ENCODE assay signal across 12 cellular contexts in the genomic region with DNA sequence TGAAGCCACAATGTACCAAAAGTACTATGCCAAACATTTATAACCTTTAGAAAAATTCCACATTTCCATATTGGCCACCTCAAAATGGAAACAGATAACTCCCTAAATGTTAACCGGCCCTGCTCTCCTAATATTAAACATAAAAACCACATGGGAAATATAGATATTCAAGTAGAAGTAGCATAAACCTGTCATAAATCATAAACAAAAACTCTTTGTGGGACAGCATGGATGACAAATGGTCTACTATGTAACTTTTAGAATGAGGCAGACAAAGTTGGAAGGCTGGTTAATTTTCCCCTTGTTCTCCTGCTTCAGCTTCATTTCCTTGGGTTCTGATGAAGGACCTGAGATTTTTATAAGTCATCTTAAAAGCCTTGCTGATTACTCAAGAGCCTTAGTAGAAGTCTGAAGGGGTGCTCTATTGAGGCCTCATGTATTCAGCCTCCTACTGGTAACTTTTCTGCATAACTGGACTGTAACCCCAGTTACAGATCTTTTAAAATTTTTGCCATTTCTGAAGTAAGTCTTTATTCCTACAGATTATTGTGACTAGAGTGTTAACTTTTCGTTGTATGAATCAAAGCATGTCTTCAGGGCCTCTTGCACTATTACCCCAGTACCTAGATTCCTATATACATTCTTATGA.
DNase-seq lines count a peak whose midpoint lies in the region; ATAC-seq, FAIRE-seq and TF ChIP-seq lines count a peak whose summit lies in the region.
"Had no signal": no experiment of that assay in that cellular context is flagged by ENCODE, and none has a peak within 500 bp of the region (broad histone marks: within the 10 kb centered on the region; RNA-seq: fewer than 3 reads in every experiment).

No MANE protein-coding gene starts in this region.

- ATAC-seq in naive B cell (ENCODE audit: low read depth in 2 of 2) (peak; percentile 65 to 72), heart left ventricle (no peak), HG02970 (IDR thresholded peaks at IDR 0.05; ENCODE audit: low FRiP score, unreplicated experiment) (no peak)

- H3K4me1 Mint-ChIP-seq in naive B cell, result peaks cover 30 to 50% (median 43%) of the 10 kb centered on the region in 3 donors
- H3K4me1 Mint-ChIP-seq: neural progenitor cell had no signal

- H3K4me3 Mint-ChIP-seq in naive B cell, result no peak overlapping the region
- H3K4me3 Mint-ChIP-seq: activated CD4-positive, alpha-beta T cell treated with anti-CD3 and anti-CD28 coated beads, Interleukin-2, amount 10 ng/mL, durations not matched to agents 24 days and 14 days; neural progenitor cell had no signal

- no peaks in the 10 kb centered on the region for H3K27me3 ChIP-seq in bronchial epithelial cell (ENCODE audit: control insufficient read depth, insufficient read depth, low read length)
- no peaks in the 10 kb centered on the region for H3K27me3 ChIP-seq in heart left ventricle
- H3K27me3 ChIP-seq: neural progenitor cell had no signal

- peak overlapping the region in 2 of 6 donors; percentile 47 to 48 for H3K27ac Mint-ChIP-seq in naive B cell
- H3K27ac Mint-ChIP-seq: activated CD4-positive, alpha-beta T cell treated with anti-CD3 and anti-CD28 coated beads, Interleukin-2, amount 10 ng/mL, durations not matched to agents 24 days and 14 days; neural progenitor cell had no signal

- H3K4me1 ChIP-seq in heart left ventricle, result peaks cover 0 to 8% (median 0%) of the 10 kb centered on the region in 12 donors
- H3K4me1 ChIP-seq: neural progenitor cell had no signal

- H3K9me3 Mint-ChIP-seq in naive B cell, result no peaks in the 10 kb centered on the region
- H3K9me3 Mint-ChIP-seq: activated CD4-positive, alpha-beta T cell treated with anti-CD3 and anti-CD28 coated beads, Interleukin-2, amount 10 ng/mL, durations not matched to agents 24 days and 14 days; neural progenitor cell had no signal

- no peak overlapping the region for H3K27ac ChIP-seq in heart left ventricle
- H3K27ac ChIP-seq: neural progenitor cell had no signal

- no peak for FAIRE-seq in bronchial epithelial cell (lab: Jason Lieb, UNC)

- H3K27me3 Mint-ChIP-seq in naive B cell, result no peaks in the 10 kb centered on the region
- H3K27me3 Mint-ChIP-seq: activated CD4-positive, alpha-beta T cell treated with anti-CD3 and anti-CD28 coated beads, Interleukin-2, amount 10 ng/mL, durations not matched to agents 24 days and 14 days had no signal

- DNase-seq in EH (ENCODE audit: low read depth) (peak; percentile 30), Kasumi-1 (lab: John Stamatoyannopoulos, UW) (peak; percentile 12 to 27), bronchial epithelial cell (ENCODE audit: low read depth) (peak; percentile 34), naive B cell (no peak), NCI-H226 (no peak), DMS153 (lab: John Stamatoyannopoulos, UW) (no peak), heart left ventricle (no peak)
- DNase-seq: activated CD4-positive, alpha-beta T cell treated with anti-CD3 and anti-CD28 coated beads, Interleukin-2, amount 10 ng/mL, durations not matched to agents 24 days and 14 days; effector memory CD4-positive, alpha-beta T cell; NCI-H526 had no signal

- H3K36me3 ChIP-seq in bronchial epithelial cell (ENCODE audit: control insufficient read depth, insufficient read depth, low read length), result peaks cover 4% of the 10 kb centered on the region
- peaks cover 0 to 18% (median 10%) of the 10 kb centered on the region in 9 donors for H3K36me3 ChIP-seq in heart left ventricle
- H3K36me3 ChIP-seq: neural progenitor cell had no signal

- H3K36me3 Mint-ChIP-seq in naive B cell, result peaks cover 29 to 31% of the 10 kb centered on the region in 2 donors

- H3K4me3 ChIP-seq in bronchial epithelial cell (ENCODE audit: low read depth, low read length), result no peak overlapping the region
- no peak overlapping the region for H3K4me3 ChIP-seq in heart left ventricle
- H3K4me3 ChIP-seq: neural progenitor cell had no signal

- TF ChIP-seq CTCF in bronchial epithelial cell (IDR thresholded peaks at IDR 0.05; ENCODE audit: insufficient read depth, low read length, severe bottlenecking), result peak; percentile 7
- TF ChIP-seq CTCF in heart left ventricle (IDR thresholded peaks at IDR 0.05), result no peak

- no peak for TF ChIP-seq POLR2A in heart left ventricle (IDR thresholded peaks at IDR 0.05)

- 87 to 97% (median 94%) methylated on average over 2 of the region's 2 CpGs for WGBS in heart left ventricle, 4 donors

- intact Hi-C loops in heart left ventricle (cut with DNase I), result no loop called here

- H3K9me3 ChIP-seq in heart left ventricle, result no peaks in the 10 kb centered on the region

Comparison
In these comparisons a context has a peak if more than half of its experiments do, and no peak if none do; other contexts are left out.
1. DNase-seq: peak in EH (single experiment), Kasumi-1 (2 of 2) and bronchial epithelial cell (single experiment); none in naive B cell (single experiment), NCI-H226 (single experiment), DMS153 (single experiment) and heart left ventricle (0 of 5).
2. ATAC-seq: peak in naive B cell (2 of 2); none in heart left ventricle (0 of 4) and HG02970 (single experiment).